ENCODE assay signal across 22 cellular contexts in genomic region chr16:1785846-1786170, GRCh38. TPM values are rescaled to one million over a fixed set of nuclear protein-coding genes. Genes with fewer than 3 reads are reported as not detected.
"Had no signal": no experiment of that assay in that cellular context is flagged by ENCODE, and none has a peak within 500 bp of the region (broad histone marks: within the 10 kb centered on the region; RNA-seq: fewer than 3 reads in every experiment).

No MANE protein-coding gene starts in this region.

- H3K9me3 ChIP-seq: esophagus muscularis mucosa, gastroesophageal sphincter, heart left ventricle, tibial artery, vagina had no signal

- H3K27me3 Mint-ChIP-seq: dendritic cell treated with granulocyte-macrophage colony-stimulating factor and Interleukin-4, amounts not matched to agents 40 ng/mL and 50 ng/mL, for 4 days; memory B cell had no signal

- H3K9me3 Mint-ChIP-seq: activated naive CD4-positive, alpha-beta T cell treated with anti-CD3 and anti-CD28 coated beads, Interleukin-2, amount 50 U/mL, for 72 hours; activated T-cell treated with anti-CD3 and anti-CD28 coated beads, Interleukin-2, amount 50 U/mL, for 72 hours; dendritic cell treated with granulocyte-macrophage colony-stimulating factor and Interleukin-4, amounts not matched to agents 40 ng/mL and 50 ng/mL, for 4 days; memory B cell; naive thymus-derived CD4-positive, alpha-beta T cell had no signal

- DNase-seq: activated CD4-positive, alpha-beta T cell treated with anti-CD3 and anti-CD28 coated beads for 1 hour; activated CD4-positive, alpha-beta T cell treated with anti-CD3 and anti-CD28 coated beads, Interleukin-2, amount 50 U/mL, for 48 hours; activated effector memory CD4-positive, alpha-beta T cell treated with anti-CD3 and anti-CD28 coated beads, Interleukin-2, amount 50 U/mL, for 16 hours; amniotic stem cell; effector memory CD4-positive, alpha-beta T cell; nucleus accumbens; stimulated activated naive CD4-positive, alpha-beta T cell treated with Interleukin-2 at 50 U/mL for 16 hours; substantia nigra; SW 1271; tibial artery; WERI-Rb-1 had no signal

- H3K4me3 Mint-ChIP-seq: dendritic cell treated with granulocyte-macrophage colony-stimulating factor and Interleukin-4, amounts not matched to agents 40 ng/mL and 50 ng/mL, for 4 days had no signal

- H3K27ac Mint-ChIP-seq: activated naive CD4-positive, alpha-beta T cell treated with anti-CD3 and anti-CD28 coated beads, Interleukin-2, amount 50 U/mL, for 72 hours; activated T-cell treated with anti-CD3 and anti-CD28 coated beads, Interleukin-2, amount 50 U/mL, for 72 hours; dendritic cell treated with granulocyte-macrophage colony-stimulating factor and Interleukin-4, amounts not matched to agents 40 ng/mL and 50 ng/mL, for 4 days; memory B cell had no signal

- H3K4me3 ChIP-seq: esophagus muscularis mucosa, gastroesophageal sphincter, heart left ventricle, tibial artery, vagina had no signal

- H3K27ac ChIP-seq: esophagus muscularis mucosa, gastroesophageal sphincter, heart left ventricle, tibial artery, vagina, WERI-Rb-1 had no signal

- H3K27me3 ChIP-seq: esophagus muscularis mucosa, gastroesophageal sphincter, heart left ventricle, tibial artery, vagina had no signal

RNA-seq across cellular contexts. Expression of gene IGFALS, which starts 7.7 kb away (rescaled TPM):
- total RNA-seq: activated naive CD4-positive, alpha-beta T cell treated with anti-CD3 and anti-CD28 coated beads, Interleukin-2, amount 50 U/mL, for 72 hours; endothelial cell of umbilical vein; kidney epithelial cell; vagina had no signal
- polyA plus RNA-seq: endothelial cell of umbilical vein had no signal
